In the genomic region with DNA sequence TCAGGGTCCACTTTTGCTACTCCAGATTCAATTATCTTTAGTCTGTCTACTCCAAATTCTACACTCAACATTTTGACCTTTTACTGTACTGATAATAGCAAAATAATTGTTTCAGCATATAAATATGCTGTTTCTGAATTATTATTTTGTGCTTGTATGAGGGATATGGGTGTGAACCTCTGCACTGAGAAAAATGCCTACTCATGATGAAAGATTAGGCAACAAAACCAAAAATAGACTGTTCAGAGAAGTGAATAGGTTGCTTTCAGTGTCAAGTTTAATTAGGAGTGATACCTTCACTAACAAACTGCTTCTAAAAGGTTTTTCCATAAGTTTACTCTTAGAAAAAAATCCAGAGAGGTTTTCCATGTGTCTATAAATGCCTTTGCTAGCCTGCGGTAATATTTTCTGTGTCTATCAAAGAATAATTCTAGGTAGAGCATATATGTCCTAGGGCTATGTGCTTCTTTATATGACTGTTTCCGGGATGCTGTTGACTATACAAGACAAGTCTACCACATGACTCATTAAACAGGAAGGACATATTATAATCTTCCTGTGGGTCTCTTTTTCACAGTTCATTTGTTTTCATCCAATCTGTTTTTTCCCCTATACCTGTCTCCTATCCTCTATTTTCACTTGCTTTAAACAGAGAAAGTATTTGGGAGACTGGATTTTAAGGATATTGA, we compare ENCODE assay signal across 20 cellular contexts.
DNase-seq lines count a peak whose midpoint lies in the region; ATAC-seq and TF ChIP-seq lines count a peak whose summit lies in the region.
"Had no signal": no experiment of that assay in that cellular context is flagged by ENCODE, and none has a peak within 500 bp of the region (broad histone marks: within the 10 kb centered on the region; RNA-seq: fewer than 3 reads in every experiment).

No MANE protein-coding gene starts in this region.

- H3K27ac Mint-ChIP-seq in HFFc6, result peak overlapping the region; percentile 85
- H3K27ac Mint-ChIP-seq: activated CD8-positive, alpha-beta T cell treated with anti-CD3 and anti-CD28 coated beads, Interleukin-2, amount 10 ng/mL, durations not matched to agents 7 days and 5 days; activated naive CD8-positive, alpha-beta T cell treated with anti-CD3 and anti-CD28 coated beads, Interleukin-2, amount 50 U/mL, for 24 hours; activated T-helper 1 cell treated with anti-CD3 and anti-CD28 coated beads, Interleukin-12 subunit alpha, Interleukin-12 subunit beta, Interleukin-2, Interleukin-4 antibody, amounts not matched to agents 30 ng/mL and 10 ng/mL and 1 ng/mL, durations not matched to agents 14 hours and 24 hours and 36 hours; nephron had no signal

- H3K4me3 Mint-ChIP-seq in HFFc6, result no peak overlapping the region
- H3K4me3 Mint-ChIP-seq: activated CD8-positive, alpha-beta T cell treated with anti-CD3 and anti-CD28 coated beads, Interleukin-2, amount 10 ng/mL, durations not matched to agents 7 days and 5 days; activated naive CD8-positive, alpha-beta T cell treated with anti-CD3 and anti-CD28 coated beads, Interleukin-2, amount 50 U/mL, for 24 hours; activated T-helper 1 cell treated with anti-CD3 and anti-CD28 coated beads, Interleukin-12 subunit alpha, Interleukin-12 subunit beta, Interleukin-2, Interleukin-4 antibody, amounts not matched to agents 30 ng/mL and 10 ng/mL and 1 ng/mL, durations not matched to agents 14 hours and 24 hours and 36 hours; H9; nephron had no signal

- no peak for TF ChIP-seq CTCF in HFFc6 (IDR thresholded peaks at IDR 0.05)

- DNase-seq in HFFc6 (peak; percentile 53), NCI-H69 (lab: John Stamatoyannopoulos, UW) (peak; percentile 6), SKM-1 treated with dmso at 0.1 percent for 144 hours (lab: John Stamatoyannopoulos, UW; ENCODE audit: unreplicated experiment) (peak; percentile 26), kidney tubule cell (ENCODE audit: low spot score) (peak; percentile 66), D341Med (ENCODE audit: low spot score) (no peak)
- DNase-seq in stimulated activated CD4-positive, alpha-beta T cell treated with anti-CD3 and anti-CD28 coated beads, Interleukin-2, amount 100 ng/mL, for 24 hours, result no peak
- DNase-seq: activated CD8-positive, alpha-beta T cell treated with anti-CD3 and anti-CD28 coated beads, Interleukin-2, amount 10 ng/mL, durations not matched to agents 7 days and 5 days; activated naive CD8-positive, alpha-beta T cell treated with anti-CD3 and anti-CD28 coated beads, Interleukin-2, amount 50 U/mL, for 24 hours; esophagus squamous epithelium; NCI-H2029 treated with DMSO at 0.1 percent for 48 hours; NCI-H524; PC-9; stimulated activated naive CD8-positive, alpha-beta T cell treated with anti-CD3 and anti-CD28 coated beads, Interleukin-15, Interleukin-2, amounts not matched to agents 100 U/mL and 50 U/mL, for 24 hours; trophoblast cell; WERI-Rb-1 had no signal

- H3K36me3 Mint-ChIP-seq in HFFc6 (ENCODE audit: low read depth), result no peaks in the 10 kb centered on the region

- H3K9me3 Mint-ChIP-seq in HFFc6, result no peaks in the 10 kb centered on the region; the same call in 1 of the 2 replicates
- H3K9me3 Mint-ChIP-seq: activated T-helper 1 cell treated with anti-CD3 and anti-CD28 coated beads, Interleukin-12 subunit alpha, Interleukin-12 subunit beta, Interleukin-2, Interleukin-4 antibody, amounts not matched to agents 30 ng/mL and 10 ng/mL and 1 ng/mL, durations not matched to agents 14 hours and 24 hours and 36 hours; H9; nephron had no signal

- ATAC-seq in HG03135 (IDR thresholded peaks at IDR 0.05; ENCODE audit: unreplicated experiment) (no peak), HG02981 (IDR thresholded peaks at IDR 0.05; ENCODE audit: unreplicated experiment) (no peak)
- ATAC-seq: activated CD8-positive, alpha-beta T cell treated with anti-CD3 and anti-CD28 coated beads, Interleukin-2, amount 10 ng/mL, durations not matched to agents 7 days and 5 days; activated naive CD8-positive, alpha-beta T cell treated with anti-CD3 and anti-CD28 coated beads, Interleukin-2, amount 50 U/mL, for 24 hours; stimulated activated naive CD8-positive, alpha-beta T cell treated with anti-CD3 and anti-CD28 coated beads, Interleukin-15, Interleukin-2, amounts not matched to agents 100 U/mL and 50 U/mL, for 24 hours had no signal

- H3K4me1 Mint-ChIP-seq in HFFc6 (ENCODE audit: low read depth), result peaks cover 43% of the 10 kb centered on the region
- H3K4me1 Mint-ChIP-seq: activated naive CD8-positive, alpha-beta T cell treated with anti-CD3 and anti-CD28 coated beads, Interleukin-2, amount 50 U/mL, for 24 hours had no signal

- H3K27me3 Mint-ChIP-seq in HFFc6 (ENCODE audit: insufficient read depth), result no peaks in the 10 kb centered on the region
- H3K27me3 Mint-ChIP-seq: activated naive CD8-positive, alpha-beta T cell treated with anti-CD3 and anti-CD28 coated beads, Interleukin-2, amount 50 U/mL, for 24 hours had no signal

Comparison
In these comparisons a context has a peak if more than half of its experiments do, and no peak if none do; other contexts are left out.
1. DNase-seq: peak in HFFc6 (single experiment), NCI-H69 (single experiment), SKM-1 treated with dmso at 0.1 percent for 144 hours (single experiment) and kidney tubule cell (single experiment); none in stimulated activated CD4-positive, alpha-beta T cell treated with anti-CD3 and anti-CD28 coated beads, Interleukin-2, amount 100 ng/mL, for 24 hours (0 of 2) and D341Med (single experiment).